1 cellular context compared by ENCODE assay signal in genomic region chr11:1682225-1682901, GRCh38.
TF ChIP-seq lines count a peak whose summit lies in the region.

No MANE protein-coding gene starts in this region.

TF ChIP-seq in HepG2, 621 proteins besides CTCF, POLR2A, EP300 and RAD21 (continued from another document and continues in another):
- TF ChIP-seq AHR (CRISPR knock-in tag; IDR thresholded peaks at IDR 0.05) (no peak), MAFF (IDR thresholded peaks at IDR 0.05; ENCODE audit: low read depth, low read length) (no peak), PRDM4 (CRISPR knock-in tag; IDR thresholded peaks at IDR 0.05; ENCODE audit: borderline replicate concordance) (no peak), ZNF501 (CRISPR knock-in tag; IDR thresholded peaks at IDR 0.05) (peak; percentile 54; the same call in 1 of the 2 replicates), ZFAT (CRISPR knock-in tag; conservative IDR thresholded peaks at IDR 0.05) (no peak), ZBTB49 (CRISPR knock-in tag; IDR thresholded peaks at IDR 0.05; ENCODE audit: borderline replicate concordance) (no peak), ZNF263 (CRISPR knock-in tag; IDR thresholded peaks at IDR 0.05) (no peak; the same call in 1 of the 2 replicates), ATF6 (CRISPR knock-in tag; conservative IDR thresholded peaks at IDR 0.05) (no peak), RFXAP (CRISPR knock-in tag; IDR thresholded peaks at IDR 0.05; ENCODE audit: borderline replicate concordance) (no peak), ZNF576 (CRISPR knock-in tag; IDR thresholded peaks at IDR 0.05) (no peak), ARNTL (CRISPR knock-in tag; IDR thresholded peaks at IDR 0.05) (peak; percentile 88), SIX4 (CRISPR knock-in tag; IDR thresholded peaks at IDR 0.05) (no peak), ZNF138 (CRISPR knock-in tag; IDR thresholded peaks at IDR 0.05; ENCODE audit: low read depth) (no peak), TBX2 (CRISPR knock-in tag; IDR thresholded peaks at IDR 0.05; ENCODE audit: borderline replicate concordance) (peak; percentile 94), ZNF850 (CRISPR knock-in tag; conservative IDR thresholded peaks at IDR 0.05) (no peak), MAF1 (CRISPR knock-in tag; IDR thresholded peaks at IDR 0.05; ENCODE audit: borderline replicate concordance) (no peak), GATAD1 (CRISPR knock-in tag; IDR thresholded peaks at IDR 0.05) (no peak), NR2F2 (IDR thresholded peaks at IDR 0.05; ENCODE audit: borderline replicate concordance, low read depth) (peak; percentile 84), HNF4A (CRISPR knock-in tag; IDR thresholded peaks at IDR 0.05) (peak; percentile 71; the same call in 1 of the 2 replicates), ZNF724P (CRISPR knock-in tag; IDR thresholded peaks at IDR 0.05; ENCODE audit: borderline replicate concordance) (no peak), HOXD1 (CRISPR knock-in tag; IDR thresholded peaks at IDR 0.05) (peak; percentile 69; the same call in 1 of the 2 replicates), SNAI1 (CRISPR knock-in tag; IDR thresholded peaks at IDR 0.05; ENCODE audit: borderline replicate concordance) (no peak), ZMYM3 (CRISPR knock-in tag; IDR thresholded peaks at IDR 0.05) (no peak), ZNF687 (CRISPR knock-in tag; IDR thresholded peaks at IDR 0.05) (peak; percentile 82), SSRP1 (CRISPR knock-in tag; IDR thresholded peaks at IDR 0.05) (no peak), GABPA (IDR thresholded peaks at IDR 0.05; ENCODE audit: low read depth, low read length) (no peak), GABPA (CRISPR knock-in tag; IDR thresholded peaks at IDR 0.05; ENCODE audit: low read depth) (0 out of 2 replicates have a peak, but pooled peaks have one; percentile 41), NFYB (CRISPR knock-in tag; IDR thresholded peaks at IDR 0.05) (no peak), ZBTB44 (CRISPR knock-in tag; IDR thresholded peaks at IDR 0.05) (0 out of 2 replicates have a peak, but pooled peaks have one; percentile 17), ZNF710 (CRISPR knock-in tag; IDR thresholded peaks at IDR 0.05; ENCODE audit: borderline replicate concordance) (peak; percentile 80), SKIL (CRISPR knock-in tag; IDR thresholded peaks at IDR 0.05; ENCODE audit: borderline replicate concordance) (peak; percentile 81), ZFX (CRISPR knock-in tag; IDR thresholded peaks at IDR 0.05; ENCODE audit: low read depth) (peak; percentile 66), DZIP1 (CRISPR knock-in tag; IDR thresholded peaks at IDR 0.05) (no peak), ZBTB33 (CRISPR knock-in tag; IDR thresholded peaks at IDR 0.05) (peak; percentile 79; the same call in 1 of the 2 replicates), ZBTB7A (CRISPR knock-in tag; IDR thresholded peaks at IDR 0.05) (peak; percentile 93), CREM (IDR thresholded peaks at IDR 0.05) (peak; percentile 92), CREM (CRISPR knock-in tag; IDR thresholded peaks at IDR 0.05) (no peak)
